ENCODE assay signal across 9 cellular contexts in the genomic region with DNA sequence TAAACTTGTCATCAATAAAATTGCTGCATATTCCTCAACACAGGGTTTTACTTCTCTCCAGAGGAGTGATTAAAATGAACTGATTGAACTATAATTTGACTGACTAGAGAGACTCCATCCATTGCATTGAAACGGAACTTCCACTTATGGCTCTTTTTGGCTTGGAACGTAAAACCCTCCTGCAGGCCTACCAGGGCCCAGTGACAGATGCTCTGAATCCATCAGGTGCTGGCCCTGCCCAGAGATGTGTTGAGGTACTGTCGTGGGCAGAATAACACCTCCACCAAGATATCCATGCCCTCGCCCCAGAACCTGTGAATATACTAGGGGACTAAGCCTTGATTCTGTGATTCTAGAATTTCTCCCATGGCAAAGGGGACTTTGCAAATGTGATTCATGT. TPM values are rescaled to one million over a fixed set of nuclear protein-coding genes. Genes with fewer than 3 reads are reported as not detected.
"Had no signal": no experiment of that assay in that cellular context is flagged by ENCODE, and none has a peak within 500 bp of the region (broad histone marks: within the 10 kb centered on the region; RNA-seq: fewer than 3 reads in every experiment).

No MANE protein-coding gene starts in this region.

- DNase-seq: GM23248, GOT3, H7, H9, HCEC 1CT, HFFc6 had no signal

- H3K4me1 ChIP-seq: HAP-1 had no signal

- H3K4me2 ChIP-seq: GM23338 had no signal

- H3K27ac ChIP-seq: GM23248 had no signal

- ATAC-seq: GM23338, HCT116 had no signal

- H3K9me3 ChIP-seq: HAP-1 had no signal

- H3K9me3 Mint-ChIP-seq: GM23338 had no signal

- H2AFZ ChIP-seq: GM23248, GM23338 had no signal

- H3K36me3 ChIP-seq: HAP-1 had no signal

- H3K9ac ChIP-seq: GM23248 had no signal

- H3K4me3 Mint-ChIP-seq: GM23338, H9, HFFc6 had no signal

- H3K27ac Mint-ChIP-seq: GM23338, HFFc6 had no signal

- H3K4me1 Mint-ChIP-seq: GM23338 had no signal

- H3K4me3 ChIP-seq: GM23248, GM23338, HAP-1 had no signal

RNA-seq across cellular contexts. Expression of gene CBLN1, which starts 45.4 kb away (rescaled TPM):
- total RNA-seq: GM23248, HFFc6 had no signal
- polyA plus RNA-seq: GM23248 had no signal
